8 cellular contexts compared by ENCODE assay signal in the genomic region with DNA sequence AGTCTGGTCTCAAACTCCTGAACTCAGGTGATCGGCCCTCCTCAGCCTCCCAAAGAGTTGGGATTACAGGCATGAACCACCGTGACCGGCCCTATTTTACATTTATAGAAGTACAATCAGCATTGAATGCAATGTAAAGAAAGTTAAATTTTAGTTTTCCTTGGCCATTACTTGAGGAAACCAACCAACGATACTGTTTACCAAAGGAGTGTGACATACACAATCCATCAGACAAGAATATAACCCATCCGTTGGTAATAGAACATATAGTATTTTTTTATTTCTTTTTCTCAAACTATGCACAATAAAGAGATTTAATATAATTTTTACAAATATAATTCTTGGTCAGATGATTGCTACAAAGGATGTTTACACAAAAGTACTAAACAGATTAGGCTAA.
"Had no signal": no experiment of that assay in that cellular context is flagged by ENCODE, and none has a peak within 500 bp of the region (broad histone marks: within the 10 kb centered on the region; RNA-seq: fewer than 3 reads in every experiment).

No MANE protein-coding gene starts in this region.

- H3K27ac ChIP-seq: GM23248, HL-60 had no signal

- H3K36me3 ChIP-seq: HAP-1 had no signal

- H3K4me1 ChIP-seq: HAP-1 had no signal

- H3K4me3 Mint-ChIP-seq: HFFc6 had no signal

- DNase-seq: GOT3, H7, HFFc6 had no signal

- H3K4me3 ChIP-seq: GM23248, HAP-1 had no signal

- FAIRE-seq: HepG2 had no signal

- H3K9ac ChIP-seq: GM23248 had no signal

- ATAC-seq: HCT116, HepG2 had no signal

- H2AFZ ChIP-seq: GM23248 had no signal

- H3K27ac Mint-ChIP-seq: HFFc6 had no signal

- H3K9me3 ChIP-seq: HAP-1 had no signal
